10 cellular contexts compared by ENCODE assay signal in genomic region chr13:20489185-20489820, GRCh38. TPM values are rescaled to one million over a fixed set of nuclear protein-coding genes. Genes with fewer than 3 reads are reported as not detected.
DNase-seq lines count a peak whose midpoint lies in the region; ATAC-seq and TF ChIP-seq lines count a peak whose summit lies in the region.
"Had no signal": no experiment of that assay in that cellular context is flagged by ENCODE, and none has a peak within 500 bp of the region (broad histone marks: within the 10 kb centered on the region; RNA-seq: fewer than 3 reads in every experiment).

No MANE protein-coding gene starts in this region.

- H3K36me3 Mint-ChIP-seq in T-cell: peaks cover 22% of the 10 kb centered on the region

- no peaks in the 10 kb centered on the region for H3K9me3 ChIP-seq in lung (ENCODE audit: control insufficient read depth in 2 of 2, insufficient read depth in 1 of 2, low read length in 1 of 2)

- 52 to 95% methylated on average over 4 of the region's 4 CpGs for WGBS in lung, 2 donors

- ATAC-seq in HG03108 (IDR thresholded peaks at IDR 0.05; ENCODE audit: unreplicated experiment) (peak; percentile 62), T-cell (replicated peaks in 1 of 4) (peak in 3 of 4 experiments; percentile 65 to 83 (median 73)), lung (ENCODE audit: insufficient read depth, low FRiP score) (no peak)

- DNase-seq in DMS53 (lab: John Stamatoyannopoulos, UW) (peak; percentile 53), DMS53 treated with DMSO at 0.1 percent for 48 hours (lab: John Stamatoyannopoulos, UW; ENCODE audit: unreplicated experiment) (no peak), T-cell (peak in 15 of 34 experiments; percentile 10 to 67 (median 40)), lung (ENCODE audit: low spot score) (no peak), HK-2 (ENCODE audit: unreplicated experiment) (no peak), NCI-H187 treated with DMSO at 0.1 percent for 48 hours (lab: John Stamatoyannopoulos, UW) (no peak)
- no peak for DNase-seq in activated naive CD4-positive, alpha-beta T cell treated with Interleukin-2 at 50 U/mL for 16 hours
- DNase-seq: GM23248 had no signal

- H3K4me1 ChIP-seq in lung (ENCODE audit: control insufficient read depth in 2 of 2, insufficient read depth in 2 of 2, low read length in 2 of 2): no peaks in the 10 kb centered on the region

- no peak overlapping the region for H3K27ac ChIP-seq in lung (ENCODE audit: low read depth in 1 of 2, low read length in 1 of 2)
- H3K27ac ChIP-seq: 22Rv1, GM23248 had no signal

- H3K4me1 Mint-ChIP-seq in T-cell: peaks cover 2 to 12% (median 2%) of the 10 kb centered on the region in 3 donors

- H3K27ac Mint-ChIP-seq in T-cell: no peak overlapping the region

- peaks cover 0 to 2% of the 10 kb centered on the region in 2 donors for H3K36me3 ChIP-seq in lung (ENCODE audit: control insufficient read depth in 2 of 2, insufficient read depth in 2 of 2, low read length in 2 of 2)

- TF ChIP-seq CTCF in lung (IDR thresholded peaks at IDR 0.05; ENCODE audit: control extremely low read depth, extremely low read depth): peak; percentile 39

- H3K27me3 ChIP-seq in lung (ENCODE audit: control insufficient read depth, insufficient read depth): no peaks in the 10 kb centered on the region

- H3K9me3 Mint-ChIP-seq in T-cell: no peaks in the 10 kb centered on the region

- H3K4me3 ChIP-seq in lung: no peak overlapping the region
- H3K4me3 ChIP-seq: GM23248 had no signal

- no peaks in the 10 kb centered on the region for H3K27me3 Mint-ChIP-seq in T-cell

- CTCF ChIA-PET in T-cell (lab: Charles Lee): interaction anchor here (1.0 to 4.0 kb wide), 3 partner anchors 12 to 340 kb away, joined by 3 to 18 read pairs (median 3); no protein-coding TSS in a partner anchor

- no peak overlapping the region for H3K4me3 Mint-ChIP-seq in T-cell

- POLR2A ChIA-PET in T-cell (lab: Charles Lee): no interaction called here

RNA-seq across cellular contexts. Expression of gene CRYL1, which starts 36.4 kb away (rescaled TPM):
- total RNA-seq in T-cell: 10 to 100 TPM; 12.3 to 21.5 (median 17.9) TPM
- 10 to 100 TPM; 21.2 to 22.9 TPM for total RNA-seq in lung
- 10 to 100 TPM; 14.1 to 24.1 TPM for polyA plus RNA-seq in lung
